In the genomic region with DNA sequence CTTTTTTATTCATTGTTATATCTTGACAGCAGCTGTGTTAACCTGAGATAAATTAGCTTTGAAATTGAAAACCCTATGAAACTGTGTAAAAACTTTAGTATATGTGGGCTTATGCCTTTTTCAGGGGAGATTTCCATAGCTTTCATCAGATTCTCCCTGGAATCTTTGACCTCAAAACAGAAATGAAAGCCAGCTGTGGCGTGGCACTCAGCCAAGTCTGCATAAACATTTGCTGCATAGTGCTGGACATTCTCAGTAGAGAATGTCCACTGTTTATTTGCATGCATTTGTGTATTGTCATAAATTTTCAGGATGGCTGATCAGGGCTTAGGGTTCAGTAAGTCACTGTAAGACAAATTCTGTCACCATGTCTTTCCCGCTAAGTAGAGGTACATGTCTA, we compare ENCODE assay signal across 18 cellular contexts.
DNase-seq lines count a peak whose midpoint lies in the region; ATAC-seq and TF ChIP-seq lines count a peak whose summit lies in the region.
"Had no signal": no experiment of that assay in that cellular context is flagged by ENCODE, and none has a peak within 500 bp of the region (broad histone marks: within the 10 kb centered on the region; RNA-seq: fewer than 3 reads in every experiment).

No MANE protein-coding gene starts in this region.

- no peaks in the 10 kb centered on the region for H3K27me3 ChIP-seq in ACC112 (ENCODE audit: insufficient read depth, low read length)
- H3K27me3 ChIP-seq: cardiac muscle cell had no signal

- peak overlapping the region; percentile 42; the same call in 1 of the 2 replicates for H3K27ac ChIP-seq in ACC112 (ENCODE audit: low read depth, low read length)
- H3K27ac ChIP-seq: cardiac muscle cell had no signal

- no peak overlapping the region for H2AFZ ChIP-seq in ACC112 (ENCODE audit: low read length, unreplicated experiment)

- ATAC-seq in GM19397 (IDR thresholded peaks at IDR 0.05; ENCODE audit: unreplicated experiment) (no peak), HG03442 (IDR thresholded peaks at IDR 0.05; ENCODE audit: unreplicated experiment) (no peak), GM21447 (IDR thresholded peaks at IDR 0.05; ENCODE audit: unreplicated experiment) (no peak)
- ATAC-seq in effector memory CD8-positive, alpha-beta T cell (replicated peaks), result no peak
- ATAC-seq: WTC11 had no signal

- H3K27me3 Mint-ChIP-seq in effector memory CD8-positive, alpha-beta T cell, result peaks cover 44 to 62% of the 10 kb centered on the region in 2 donors

- H3K36me3 ChIP-seq in ACC112 (ENCODE audit: insufficient read depth, low read length), result no peaks in the 10 kb centered on the region
- H3K36me3 ChIP-seq: cardiac muscle cell, HAP-1 had no signal

- no peak overlapping the region for H3K27ac Mint-ChIP-seq in effector memory CD8-positive, alpha-beta T cell
- H3K27ac Mint-ChIP-seq: endodermal cell, WTC11 had no signal

- H3K79me2 ChIP-seq in ACC112 (ENCODE audit: control insufficient read depth, insufficient read depth, low read length, unreplicated experiment), result no peaks in the 10 kb centered on the region

- H3K4me1 ChIP-seq in ACC112 (ENCODE audit: control insufficient read depth, insufficient read depth, low read length, unreplicated experiment), result peaks cover 11% of the 10 kb centered on the region
- H3K4me1 ChIP-seq: HAP-1 had no signal

- no peak overlapping the region for H3K4me3 ChIP-seq in ACC112 (ENCODE audit: low read depth, low read length)
- no peak overlapping the region for H3K4me3 ChIP-seq in HFF-Myc (replicated peaks; ENCODE audit: low read depth, low read length)
- H3K4me3 ChIP-seq in fibroblast of pulmonary artery (replicated peaks; ENCODE audit: low read depth, low read length), result no peak overlapping the region
- H3K4me3 ChIP-seq: cardiac muscle cell, HAP-1 had no signal

- TF ChIP-seq CTCF in HFF-Myc (IDR thresholded peaks at IDR 0.05; ENCODE audit: low read depth, low read length, missing control alignments), result no peak
- TF ChIP-seq CTCF in fibroblast of pulmonary artery (IDR thresholded peaks at IDR 0.05; ENCODE audit: low read length, missing control alignments), result no peak

- DNase-seq in HFF-Myc (ENCODE audit: extremely low read depth, low read depth), result peak; percentile 66
- DNase-seq in SW480 (ENCODE audit: low spot score), result peak; percentile 15
- peak; percentile 69 for DNase-seq in fibroblast of pulmonary artery (ENCODE audit: low read depth)
- no peak for DNase-seq in effector memory CD8-positive, alpha-beta T cell
- DNase-seq: activated naive CD4-positive, alpha-beta T cell; DMS 273 treated with DMSO at 0.1 percent for 48 hours; endodermal cell; midbrain; NK-92 treated with Interleukin-12 subunit alpha and Interleukin-12 subunit beta, amount 100 ng/mL, for 24 hours; occipital lobe; stimulated activated naive CD4-positive, alpha-beta T cell had no signal

- peaks cover 8 to 16% of the 10 kb centered on the region in 2 donors for H3K9me3 Mint-ChIP-seq in effector memory CD8-positive, alpha-beta T cell

- no peaks in the 10 kb centered on the region for H3K36me3 Mint-ChIP-seq in effector memory CD8-positive, alpha-beta T cell (ENCODE audit: insufficient read depth)

- H3K4me3 Mint-ChIP-seq in effector memory CD8-positive, alpha-beta T cell, result no peak overlapping the region
- H3K4me3 Mint-ChIP-seq: endodermal cell, WTC11 had no signal

- H3K4me1 Mint-ChIP-seq in effector memory CD8-positive, alpha-beta T cell (ENCODE audit: low read depth in 2 of 2), result no peaks in the 10 kb centered on the region
- H3K4me1 Mint-ChIP-seq: endodermal cell had no signal

Comparison
In these comparisons a context has a peak if more than half of its experiments do, and no peak if none do; other contexts are left out.
1. DNase-seq: peak in HFF-Myc (single experiment), SW480 (single experiment) and fibroblast of pulmonary artery (single experiment); none in effector memory CD8-positive, alpha-beta T cell (0 of 3).